In the genomic region with DNA sequence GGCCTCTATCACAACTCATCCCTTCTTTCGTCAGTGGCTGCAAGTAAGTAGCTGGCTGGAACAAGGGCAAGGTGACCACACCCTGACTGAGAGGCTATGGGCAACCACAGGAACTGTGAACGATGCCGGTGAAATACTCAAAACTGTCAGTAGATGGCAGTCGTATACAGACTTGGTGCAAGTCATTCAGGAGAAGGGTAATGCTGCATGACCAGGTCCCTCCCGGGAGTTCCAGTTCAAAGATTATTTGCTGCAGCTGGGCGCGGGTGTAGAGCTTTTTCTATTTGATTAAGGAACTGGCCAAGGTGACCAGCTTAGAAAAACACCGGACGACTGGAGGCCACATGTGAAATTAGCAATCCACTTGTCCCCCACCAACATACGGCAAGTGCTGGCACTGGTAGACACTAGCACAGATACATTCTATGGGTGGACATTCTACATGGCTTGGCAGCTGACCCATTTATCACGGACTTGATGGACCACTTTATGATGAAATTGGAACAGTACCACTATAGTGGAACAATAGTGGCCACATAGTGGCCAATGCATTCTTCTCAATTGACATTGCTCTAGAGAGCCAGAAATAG, we compare ENCODE assay signal across 9 cellular contexts.
DNase-seq lines count a peak whose midpoint lies in the region; ATAC-seq, FAIRE-seq and TF ChIP-seq lines count a peak whose summit lies in the region.
"Had no signal": no experiment of that assay in that cellular context is flagged by ENCODE, and none has a peak within 500 bp of the region (broad histone marks: within the 10 kb centered on the region; RNA-seq: fewer than 3 reads in every experiment).

No MANE protein-coding gene starts in this region.

- H2BK15ac ChIP-seq in IMR-90 (ENCODE audit: low read depth, low read length) = no peak overlapping the region
- H2BK15ac ChIP-seq in mesenchymal stem cell (ENCODE audit: low read depth, poor library complexity, severe bottlenecking) = no peak overlapping the region

- no peak overlapping the region for H3K23ac ChIP-seq in IMR-90 (ENCODE audit: low read depth, low read length)
- H3K23ac ChIP-seq in mesenchymal stem cell (ENCODE audit: low read length in 2 of 2) = no peak overlapping the region

- TF ChIP-seq CTCF in GM10248 (IDR thresholded peaks at IDR 0.05; ENCODE audit: control extremely low read depth, extremely low read depth, low read depth, missing control alignments) (peak; percentile 79), IMR-90 (conservative IDR thresholded peaks at IDR 0.05; ENCODE audit: low read depth, low read length) (peak; percentile 52)

- dilution Hi-C loops in IMR-90 (cut with HindIII; ENCODE audit: low sequenced_read_pairs, unreplicated experiment) = no loop called here

- H3K56ac ChIP-seq in IMR-90 (ENCODE audit: extremely low read depth, insufficient read depth, low read length) = no peak overlapping the region

- ATAC-seq in IMR-90 (ENCODE audit: low read depth) = peak; percentile 60

- H2BK12ac ChIP-seq in mesenchymal stem cell (ENCODE audit: low read length in 2 of 2) = no peak overlapping the region

- no peak overlapping the region for H2BK20ac ChIP-seq in IMR-90 (ENCODE audit: low read depth, low read length)

- H3K4me2 ChIP-seq in IMR-90 (ENCODE audit: low read depth, low read length) = no peak overlapping the region
- no peak overlapping the region for H3K4me2 ChIP-seq in mesenchymal stem cell (ENCODE audit: low read length, poor library complexity, severe bottlenecking)

- POLR2A ChIA-PET in GM10248 (lab: Yijun Ruan, JAX) = no interaction called here
- POLR2A ChIA-PET in IMR-90 (lab: Charles Lee; ENCODE audit: unreplicated experiment) = no interaction called here

- H2BK5ac ChIP-seq in IMR-90 (ENCODE audit: low read depth, low read length, poor library complexity, severe bottlenecking) = no peak overlapping the region
- no peak overlapping the region for H2BK5ac ChIP-seq in mesenchymal stem cell (ENCODE audit: low read depth, low read length, poor library complexity, severe bottlenecking)

- no peaks in the 10 kb centered on the region for H4K20me1 ChIP-seq in IMR-90 (ENCODE audit: insufficient read depth, low read length)

- no peak overlapping the region for H3K18ac ChIP-seq in IMR-90 (ENCODE audit: low read depth, low read length)
- H3K18ac ChIP-seq in mesenchymal stem cell (ENCODE audit: low read depth in 1 of 2, low read length in 2 of 2) = no peak overlapping the region

- WGBS in IMR-90 (ENCODE audit: extremely low coverage in 2 of 2, insufficient read length in 1 of 2), 2 experiments = no CpG with 5 or more reads among the region's 11 CpGs
- WGBS in mesenchymal stem cell = 41% methylated on average over 11 of the region's 11 CpGs

- H2BK120ac ChIP-seq in IMR-90 (ENCODE audit: low read depth, low read length) (no peak overlapping the region), mesenchymal stem cell (ENCODE audit: low read depth, low read length) (no peak overlapping the region)

- H4K5ac ChIP-seq in IMR-90 (ENCODE audit: low read depth, low read length) = no peak overlapping the region

- peak; percentile 87 for FAIRE-seq in H54 (lab: Jason Lieb, UNC)

- H3K9me3 ChIP-seq in IMR-90 (ENCODE audit: control insufficient read depth, insufficient read depth, low read length) (peaks cover 6% of the 10 kb centered on the region), mesenchymal stem cell (ENCODE audit: control insufficient read depth, low read length) (no peaks in the 10 kb centered on the region)

- H3K4me3 ChIP-seq in IMR-90 (ENCODE audit: insufficient read depth, low read depth, low read length) (no peak overlapping the region), mesenchymal stem cell (ENCODE audit: insufficient read depth in 1 of 2, low read depth in 1 of 2, low read length in 2 of 2) (no peak overlapping the region)

- TF ChIP-seq RAD21 in IMR-90 (IDR thresholded peaks at IDR 0.05; ENCODE audit: low read length) = peak; percentile 54

- H3K27ac ChIP-seq in IMR-90 (ENCODE audit: insufficient read depth, low read length) (no peak overlapping the region), mesenchymal stem cell (ENCODE audit: low read length, poor library complexity, severe bottlenecking) (no peak overlapping the region)

- CTCF ChIA-PET in GM10248 (lab: Yijun Ruan, JAX) = interaction anchor here (0.9 to 2.4 kb wide), 20 partner anchors 8 to 1912 kb away, joined by 3 to 12 read pairs (median 4); no protein-coding TSS in a partner anchor
- CTCF ChIA-PET in IMR-90 (lab: Yijun Ruan, JAX) = no interaction called here

- no peak overlapping the region for H4K91ac ChIP-seq in IMR-90 (ENCODE audit: insufficient read depth, low read depth, low read length)
- H4K91ac ChIP-seq in mesenchymal stem cell (ENCODE audit: low read length) = no peak overlapping the region

- H3K9ac ChIP-seq in IMR-90 (ENCODE audit: low read depth, low read length) (no peak overlapping the region), mesenchymal stem cell (ENCODE audit: low read length) (no peak overlapping the region)

- TF ChIP-seq POLR2A in H54 (IDR thresholded peaks at IDR 0.05; ENCODE audit: low read depth, low read length) (no peak), IMR-90 (IDR thresholded peaks at IDR 0.05; ENCODE audit: low read depth, low read length) (no peak)

- H3K4ac ChIP-seq in IMR-90 (ENCODE audit: low read depth, low read length) (no peak overlapping the region), mesenchymal stem cell (ENCODE audit: low read depth in 1 of 2, low read length in 2 of 2) (no peak overlapping the region)

- intact Hi-C loops in IMR-90 (cut with micrococcal nuclease) = no loop called here

- peak; percentile 88 for DNase-seq in A172 (ENCODE audit: low spot score)
- peak; percentile 43 for DNase-seq in GM10248 (ENCODE audit: extremely low spot score)
- peak; percentile 18 for DNase-seq in H54 (ENCODE audit: insufficient read length, low spot score)
- DNase-seq in IMR-90 = peak; percentile 43
- DNase-seq in RPMI8226 = peak; percentile 58
- peak; percentile 57 for DNase-seq in dermis blood vessel endothelial cell
- peak; percentile 81 for DNase-seq in mesenchymal stem cell
- DNase-seq in anterior cingulate cortex (lab: John Stamatoyannopoulos, UW) = no peak
- DNase-seq: naive B cell had no signal

- H3K79me1 ChIP-seq in IMR-90 (ENCODE audit: low read depth in 1 of 2, low read length in 2 of 2) (no peaks in the 10 kb centered on the region), mesenchymal stem cell (replicated peaks; ENCODE audit: low read length, poor library complexity, severe bottlenecking) (no peaks in the 10 kb centered on the region)

- no peak overlapping the region for H2AK5ac ChIP-seq in IMR-90 (ENCODE audit: low read depth, low read length)
- no peak overlapping the region for H2AK5ac ChIP-seq in mesenchymal stem cell (ENCODE audit: low read length, severe bottlenecking)

- no peaks in the 10 kb centered on the region for H3K36me3 ChIP-seq in IMR-90 (ENCODE audit: control insufficient read depth, insufficient read depth, low read length)
- no peaks in the 10 kb centered on the region for H3K36me3 ChIP-seq in mesenchymal stem cell (ENCODE audit: control insufficient read depth in 1 of 2, insufficient read depth in 2 of 2, low read depth in 1 of 2, low read length in 2 of 2)

- in situ Hi-C loops in IMR-90 (cut with MboI; ENCODE audit: low sequenced_read_pairs) = no loop called here

- H3K27me3 ChIP-seq in IMR-90 (ENCODE audit: control insufficient read depth, insufficient read depth, low read length) (no peaks in the 10 kb centered on the region), mesenchymal stem cell (ENCODE audit: control insufficient read depth in 1 of 2, insufficient read depth in 1 of 2, low read length in 2 of 2) (no peaks in the 10 kb centered on the region)

- H3K4me1 ChIP-seq in IMR-90 (ENCODE audit: control insufficient read depth, insufficient read depth, low read length) = no peaks in the 10 kb centered on the region
- no peaks in the 10 kb centered on the region for H3K4me1 ChIP-seq in mesenchymal stem cell (ENCODE audit: control insufficient read depth, insufficient read depth, low read depth, low read length)

- H3K14ac ChIP-seq in IMR-90 (replicated peaks; ENCODE audit: low read depth, low read length) = no peak overlapping the region
- no peak overlapping the region for H3K14ac ChIP-seq in mesenchymal stem cell (ENCODE audit: low read length in 2 of 2)

- H3K9me1 ChIP-seq in IMR-90 (ENCODE audit: insufficient read depth, low read length) = no peaks in the 10 kb centered on the region

- H4K8ac ChIP-seq in IMR-90 (ENCODE audit: low read depth in 2 of 2, low read length in 2 of 2) (no peak overlapping the region), mesenchymal stem cell (ENCODE audit: low read length) (no peak overlapping the region)

- H2AFZ ChIP-seq in IMR-90 (replicated peaks; ENCODE audit: low read length, poor library complexity) (no peak overlapping the region), mesenchymal stem cell (ENCODE audit: low read depth, low read length) (no peak overlapping the region)

- no peak overlapping the region for H2AK9ac ChIP-seq in IMR-90 (replicated peaks; ENCODE audit: low read depth, low read length, poor library complexity)

- no TSS peak for BruUV-seq in IMR-90 (replicated peaks; lab: Mats Ljungman, UMichigan)

TF ChIP-seq in IMR-90, 13 proteins besides CTCF, POLR2A, EP300 and RAD21:
- TF ChIP-seq FOS (IDR thresholded peaks at IDR 0.05; ENCODE audit: low read depth, low read length) = no peak
- no peak for TF ChIP-seq CEBPB (IDR thresholded peaks at IDR 0.05; ENCODE audit: low read depth, low read length)
- TF ChIP-seq MXI1 (IDR thresholded peaks at IDR 0.05; ENCODE audit: borderline replicate concordance, low read depth, low read length) = no peak
- TF ChIP-seq SMC3 (IDR thresholded peaks at IDR 0.05; ENCODE audit: low read depth, low read length) = peak; percentile 16; the same call in 1 of the 2 replicates

Comparison
In these comparisons a context has a peak if more than half of its experiments do, and no peak if none do; other contexts are left out.
1. DNase-seq: peak in A172 (single experiment), GM10248 (single experiment), H54 (single experiment), IMR-90 (single experiment), RPMI8226 (single experiment), dermis blood vessel endothelial cell (single experiment) and mesenchymal stem cell (single experiment); none in anterior cingulate cortex (0 of 58).